ENCODE assay signal across 8 cellular contexts in the genomic region with DNA sequence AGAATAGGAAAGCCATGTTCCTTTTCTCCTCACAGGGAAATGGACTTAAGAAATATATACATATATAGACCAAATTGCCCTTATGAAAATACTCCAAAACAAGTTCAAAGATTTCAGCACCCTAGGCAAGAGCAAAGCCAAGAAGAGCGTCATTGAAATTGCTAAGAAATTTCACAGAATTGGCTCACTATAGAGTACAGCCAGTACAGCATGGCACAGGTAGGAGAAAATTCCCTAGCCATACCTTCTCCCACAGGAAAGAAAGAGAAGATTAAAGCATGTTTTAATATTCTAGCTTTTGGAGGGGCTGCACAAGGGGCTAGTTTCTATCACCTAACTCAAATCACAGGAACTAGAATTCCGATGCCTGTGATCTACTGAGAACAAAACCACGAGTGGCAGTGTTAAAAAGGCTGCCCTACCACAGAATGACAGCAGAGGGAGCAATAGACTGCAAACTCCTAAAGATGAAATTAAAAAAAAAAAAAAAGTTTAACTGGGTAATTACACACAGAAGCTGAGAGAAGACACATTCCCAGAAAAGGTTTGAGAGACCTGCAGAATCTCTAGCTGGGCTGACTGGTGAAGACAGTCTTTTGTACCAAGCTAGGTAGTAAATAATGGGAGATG. TPM values are rescaled to one million over a fixed set of nuclear protein-coding genes. Genes with fewer than 3 reads are reported as not detected.
A peak's percentile ranks its signal among the peaks of the same experiment; 100 is the strongest.
DNase-seq lines count a peak whose midpoint lies in the region; ATAC-seq and TF ChIP-seq lines count a peak whose summit lies in the region.
"Not testable (repeated sequence)": the region's sequence is repeated elsewhere in the genome, so short reads cannot be mapped to it uniquely, and the experiment has no call there.
"Had no signal": no experiment of that assay in that cellular context is flagged by ENCODE, and none has a peak within 500 bp of the region (broad histone marks: within the 10 kb centered on the region; RNA-seq: fewer than 3 reads in every experiment).

No MANE protein-coding gene starts in this region.

- not testable (repeated sequence) for H3K36me3 Mint-ChIP-seq in H9 (ENCODE audit: insufficient read depth in 1 of 3, low read depth in 3 of 3); naive thymus-derived CD4-positive, alpha-beta T cell

- POLR2A ChIA-PET in PC-3 (lab: Charles Lee; ENCODE audit: unreplicated experiment); naive thymus-derived CD4-positive, alpha-beta T cell (lab: Charles Lee): not testable (repeated sequence)

- H3K14ac ChIP-seq in H9 (ENCODE audit: insufficient read depth, low read length) = not testable (repeated sequence)

- not testable (repeated sequence) for H3K9me2 ChIP-seq in PC-3 (replicated peaks; ENCODE audit: low read length)

- WGBS in H9 (ENCODE audit: extremely low coverage, insufficient read length, low lambda C conversion rate) = no CpG with 5 or more reads among the region's 3 CpGs

- peak; percentile 29 for ATAC-seq in PC-3
- ATAC-seq in naive thymus-derived CD4-positive, alpha-beta T cell = peak; percentile 55

- not testable (repeated sequence) for H4K8ac ChIP-seq in H9 (replicated peaks; ENCODE audit: insufficient read length, low read depth, low read length)

- not testable (repeated sequence) for H3K9me3 ChIP-seq in H9 (ENCODE audit: control insufficient read depth, low read depth, low read length); PC-3 (ENCODE audit: low read length); naive thymus-derived CD4-positive, alpha-beta T cell (ENCODE audit: control insufficient read depth in 2 of 3, low read length in 3 of 3)

- H4K20me1 ChIP-seq in H9 (ENCODE audit: control insufficient read depth, insufficient read depth, insufficient read length); PC-3 (ENCODE audit: low read length): not testable (repeated sequence)

- BruUV-seq in PC-3 (replicated peaks; lab: Mats Ljungman, UMichigan) = not testable (repeated sequence)

- H3K27ac Mint-ChIP-seq in H9; naive thymus-derived CD4-positive, alpha-beta T cell: not testable (repeated sequence)

- H2BK15ac ChIP-seq in H9 (ENCODE audit: low read depth, low read length) = not testable (repeated sequence)

- not testable (repeated sequence) for H2BK5ac ChIP-seq in H9 (ENCODE audit: insufficient read length, low read length)

- intact Hi-C loops in PC-3 (cut with micrococcal nuclease) = not testable (repeated sequence)
- intact Hi-C loops in naive thymus-derived CD4-positive, alpha-beta T cell (cut with micrococcal nuclease) = loop anchor here (2.0 to 5.0 kb wide), 3 partner anchors 563 to 1190 kb away; no protein-coding TSS in a partner anchor

- H3K4me2 ChIP-seq in H9 (ENCODE audit: insufficient read depth, insufficient read length, low read length); PC-3 (ENCODE audit: low read length): not testable (repeated sequence)

- H3K4me3 ChIP-seq in GM12864 (ENCODE audit: low read depth, low read length); PC-3 (ENCODE audit: low read length); naive thymus-derived CD4-positive, alpha-beta T cell (ENCODE audit: low read length): not testable (repeated sequence)

- H2BK20ac ChIP-seq in H9 (ENCODE audit: low read depth, low read length, poor library complexity, severe bottlenecking) = not testable (repeated sequence)

- CTCF ChIA-PET in PC-3 (lab: Charles Lee) = interaction anchor here (0.6 kb wide), 1 partner anchor 1040 kb away, joined by 6 read pairs; no protein-coding TSS in a partner anchor
- CTCF ChIA-PET in naive thymus-derived CD4-positive, alpha-beta T cell (lab: Charles Lee) = interaction anchor here (0.6 kb wide), 1 partner anchor 560 kb away, joined by 5 read pairs; no protein-coding TSS in a partner anchor

- not testable (repeated sequence) for H3T11ph ChIP-seq in H9 (ENCODE audit: low read length)

- not testable (repeated sequence) for H3K23ac ChIP-seq in H9 (ENCODE audit: insufficient read length, low read depth, low read length)

- not testable (repeated sequence) for H3F3A ChIP-seq in PC-3 (ENCODE audit: low read length, unreplicated experiment)

- not testable (repeated sequence) for H3K23me2 ChIP-seq in H9 (ENCODE audit: insufficient read length, low read depth, low read length, poor library complexity, severe bottlenecking)

- H3K4me1 Mint-ChIP-seq in H9; naive thymus-derived CD4-positive, alpha-beta T cell: not testable (repeated sequence)

- H3K4me1 ChIP-seq in H9 (ENCODE audit: insufficient read depth, low read length); PC-3 (ENCODE audit: insufficient read depth, low read length); naive thymus-derived CD4-positive, alpha-beta T cell (ENCODE audit: control insufficient read depth in 2 of 2, insufficient read depth in 2 of 2, low read length in 2 of 2): not testable (repeated sequence)

- not testable (repeated sequence) for H2AFZ ChIP-seq in H9 (ENCODE audit: low read length); PC-3 (ENCODE audit: low read length)

- H3K4ac ChIP-seq in H9 (ENCODE audit: low read depth, low read length) = not testable (repeated sequence)

- not testable (repeated sequence) for H4K5ac ChIP-seq in H9 (ENCODE audit: insufficient read length, low read depth, low read length)

- not testable (repeated sequence) for H3K4me3 Mint-ChIP-seq in H9; naive thymus-derived CD4-positive, alpha-beta T cell

- not testable (repeated sequence) for H3K18ac ChIP-seq in H9 (ENCODE audit: insufficient read length, low read depth, low read length)

- H3K36me3 ChIP-seq in PC-3 (ENCODE audit: low read depth, low read length); naive thymus-derived CD4-positive, alpha-beta T cell (ENCODE audit: control insufficient read depth in 2 of 3, insufficient read depth in 3 of 3, low read length in 3 of 3): not testable (repeated sequence)

- H2BK12ac ChIP-seq in H9 (ENCODE audit: insufficient read length, low read depth, low read length) = not testable (repeated sequence)

- H3K79me2 ChIP-seq in H9 (ENCODE audit: insufficient read depth, low read length); PC-3 (ENCODE audit: low read length): not testable (repeated sequence)

- not testable (repeated sequence) for H3K56ac ChIP-seq in H9 (ENCODE audit: insufficient read length, low read depth, low read length)

- TF ChIP-seq CTCF in GM12864 (IDR thresholded peaks at IDR 0.05; ENCODE audit: low read depth, low read length, missing control alignments) = peak; percentile 60
- TF ChIP-seq CTCF in H9 (conservative IDR thresholded peaks at IDR 0.05) = peak; percentile 80
- peak; percentile 43 for TF ChIP-seq CTCF in PC-3 (conservative IDR thresholded peaks at IDR 0.05; ENCODE audit: low read depth, low read length)

- H3K79me1 ChIP-seq in H9 (ENCODE audit: insufficient read depth, low read depth, low read length, poor library complexity, severe bottlenecking) = not testable (repeated sequence)

- not testable (repeated sequence) for H3K9ac ChIP-seq in H9 (ENCODE audit: extremely low read depth, insufficient read length, low read length); PC-3 (ENCODE audit: low read length)

- H4K91ac ChIP-seq in H9 (ENCODE audit: insufficient read length, low read depth, low read length) = not testable (repeated sequence)

- H2AK5ac ChIP-seq in H9 (ENCODE audit: insufficient read length, low read length) = not testable (repeated sequence)

- not testable (repeated sequence) for H3K9me3 Mint-ChIP-seq in H9; naive thymus-derived CD4-positive, alpha-beta T cell

- H2BK120ac ChIP-seq in H9 (ENCODE audit: low read depth, low read length, poor library complexity, severe bottlenecking) = not testable (repeated sequence)

- not testable (repeated sequence) for DNase-seq in GM12864 (ENCODE audit: low read depth); H9; PC-3
- peak; percentile 38 for DNase-seq in LHCN-M2 (ENCODE audit: low read depth)
- DNase-seq in amniotic epithelial cell (ENCODE audit: low read depth) = peak; percentile 7
- DNase-seq in foreskin melanocyte = peak; percentile 1
- DNase-seq in naive thymus-derived CD4-positive, alpha-beta T cell = peak in 4 of 9 donors; percentile 3 to 6 (median 4)

- H3K27me3 ChIP-seq in H9 (ENCODE audit: insufficient read depth, low read length); PC-3 (ENCODE audit: low read length); naive thymus-derived CD4-positive, alpha-beta T cell (ENCODE audit: control insufficient read depth in 2 of 2, insufficient read depth in 2 of 2, low read length in 2 of 2): not testable (repeated sequence)

- H3K27me3 Mint-ChIP-seq in H9 (ENCODE audit: low read depth); naive thymus-derived CD4-positive, alpha-beta T cell: not testable (repeated sequence)

- not testable (repeated sequence) for H3K27ac ChIP-seq in H9 (ENCODE audit: insufficient read length, low read depth, low read length); PC-3 (ENCODE audit: low read length); naive thymus-derived CD4-positive, alpha-beta T cell (ENCODE audit: low read depth, low read length)

RNA-seq across cellular contexts. Expression of gene UGT2B28, which starts 37.5 kb away (rescaled TPM):
- not detected in 2 replicates for total RNA-seq in H9 (2021)
- total RNA-seq in LHCN-M2 (2014; rRNA removed) = not detected in 2 replicates
- not detected for polyA plus RNA-seq in LHCN-M2 (2012)
- total RNA-seq in PC-3 (2014; rRNA removed) = not detected in 2 replicates
- not detected for total RNA-seq in naive thymus-derived CD4-positive, alpha-beta T cell
- not detected for polyA plus RNA-seq in naive thymus-derived CD4-positive, alpha-beta T cell
- total RNA-seq: ovary had no signal
- polyA plus RNA-seq: ovary had no signal
